14 cellular contexts compared by ENCODE assay signal in the genomic region with DNA sequence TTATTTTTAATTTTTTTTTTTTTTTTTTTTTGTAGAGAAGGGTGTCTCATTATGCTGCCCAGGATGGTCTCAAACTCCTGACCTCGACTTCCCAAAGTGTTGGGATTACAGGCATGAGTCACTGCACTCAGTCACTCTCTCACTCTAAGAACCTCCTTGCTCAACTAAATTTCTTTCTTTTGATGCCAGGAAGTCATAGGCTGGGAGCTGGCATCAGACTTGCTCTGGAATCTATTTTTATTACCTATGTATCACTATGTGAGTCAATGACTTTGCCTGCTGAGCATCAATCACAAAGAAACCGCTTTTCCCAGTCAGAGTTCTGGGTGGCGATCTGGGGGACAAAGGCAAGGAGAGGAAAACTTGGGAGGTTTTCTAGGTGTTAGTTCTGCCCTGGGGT. TPM values are rescaled to one million over a fixed set of nuclear protein-coding genes. Genes with fewer than 3 reads are reported as not detected.
DNase-seq lines count a peak whose midpoint lies in the region; ATAC-seq and TF ChIP-seq lines count a peak whose summit lies in the region.
"Had no signal": no experiment of that assay in that cellular context is flagged by ENCODE, and none has a peak within 500 bp of the region (broad histone marks: within the 10 kb centered on the region; RNA-seq: fewer than 3 reads in every experiment).

No MANE protein-coding gene starts in this region.

- H3K9me1 ChIP-seq in IMR-90 (ENCODE audit: insufficient read depth, low read length): no peaks in the 10 kb centered on the region

- POLR2A ChIA-PET in IMR-90 (lab: Charles Lee; ENCODE audit: unreplicated experiment): no interaction called here

- TF ChIP-seq POLR2A in IMR-90 (IDR thresholded peaks at IDR 0.05; ENCODE audit: low read depth, low read length) (no peak), body of pancreas (IDR thresholded peaks at IDR 0.05) (no peak)

- H3K56ac ChIP-seq in IMR-90 (ENCODE audit: extremely low read depth, insufficient read depth, low read length): no peak overlapping the region

- ATAC-seq in IMR-90 (ENCODE audit: low read depth): no peak; the same call in none of the 2 replicates
- ATAC-seq in body of pancreas: no peak
- ATAC-seq in natural killer cell: no peak
- ATAC-seq in GM21723 (IDR thresholded peaks at IDR 0.05; ENCODE audit: unreplicated experiment): no peak
- ATAC-seq: activated T-helper 17 cell treated with anti-CD3 and anti-CD28 coated beads, Interleukin-2, amount 50 U/mL, for 72 hours had no signal

- no peaks in the 10 kb centered on the region for H3K9me3 Mint-ChIP-seq in natural killer cell
- H3K9me3 Mint-ChIP-seq: activated T-helper 17 cell treated with anti-CD3 and anti-CD28 coated beads, Interleukin-2, amount 50 U/mL, for 72 hours had no signal

- no peak overlapping the region for H4K8ac ChIP-seq in IMR-90 (ENCODE audit: low read depth in 2 of 2, low read length in 2 of 2)

- no peaks in the 10 kb centered on the region for H3K9me3 ChIP-seq in IMR-90 (ENCODE audit: control insufficient read depth, insufficient read depth, low read length)
- no peaks in the 10 kb centered on the region for H3K9me3 ChIP-seq in body of pancreas
- H3K9me3 ChIP-seq: BLaER1, uterus had no signal

- no peak overlapping the region for H3K9ac ChIP-seq in IMR-90 (ENCODE audit: low read depth, low read length)
- H3K9ac ChIP-seq: BLaER1 had no signal

- no peak overlapping the region for H3K4me3 Mint-ChIP-seq in natural killer cell
- H3K4me3 Mint-ChIP-seq: activated T-helper 17 cell treated with anti-CD3 and anti-CD28 coated beads, Interleukin-2, amount 50 U/mL, for 72 hours had no signal

- H3K27me3 ChIP-seq in IMR-90 (ENCODE audit: control insufficient read depth, insufficient read depth, low read length) (peaks cover 11% of the 10 kb centered on the region), kidney epithelial cell (ENCODE audit: control insufficient read depth, insufficient read depth, low read length) (no peaks in the 10 kb centered on the region), body of pancreas (no peaks in the 10 kb centered on the region)
- H3K27me3 ChIP-seq: BLaER1 had no signal

- H3K4me2 ChIP-seq in IMR-90 (ENCODE audit: low read depth, low read length): no peak overlapping the region
- H3K4me2 ChIP-seq: BLaER1, PC-9 had no signal

- no peak overlapping the region for H3K27ac Mint-ChIP-seq in natural killer cell
- H3K27ac Mint-ChIP-seq: activated T-helper 17 cell treated with anti-CD3 and anti-CD28 coated beads, Interleukin-2, amount 50 U/mL, for 72 hours had no signal

- H2BK5ac ChIP-seq in IMR-90 (ENCODE audit: low read depth, low read length, poor library complexity, severe bottlenecking): no peak overlapping the region

- peaks cover 16 to 23% of the 10 kb centered on the region in 2 donors for H3K4me1 Mint-ChIP-seq in natural killer cell

- H4K20me1 ChIP-seq in IMR-90 (ENCODE audit: insufficient read depth, low read length): no peaks in the 10 kb centered on the region
- H4K20me1 ChIP-seq: BLaER1 had no signal

- H3K4me3 ChIP-seq in AG09309 (ENCODE audit: control insufficient read depth, low read depth, low read length) (no peak overlapping the region), IMR-90 (ENCODE audit: insufficient read depth, low read depth, low read length) (no peak overlapping the region), astrocyte of the cerebellum (ENCODE audit: low read depth, low read length) (no peak overlapping the region), kidney epithelial cell (ENCODE audit: low read depth, low read length) (no peak overlapping the region), body of pancreas (no peak overlapping the region)
- H3K4me3 ChIP-seq: BLaER1, PC-9, uterus had no signal

- no peaks in the 10 kb centered on the region for H3K36me3 ChIP-seq in IMR-90 (ENCODE audit: control insufficient read depth, insufficient read depth, low read length)
- H3K36me3 ChIP-seq in kidney epithelial cell (ENCODE audit: control insufficient read depth, insufficient read depth, low read length): no peaks in the 10 kb centered on the region
- H3K36me3 ChIP-seq in body of pancreas (replicated peaks in 1 of 2; ENCODE audit: insufficient read depth in 1 of 2, low read depth in 2 of 2): no peaks in the 10 kb centered on the region
- H3K36me3 ChIP-seq: BLaER1, uterus had no signal

- no peak overlapping the region for H2AFZ ChIP-seq in IMR-90 (replicated peaks; ENCODE audit: low read length, poor library complexity)
- H2AFZ ChIP-seq: PC-9 had no signal

- no peak overlapping the region for H3K14ac ChIP-seq in IMR-90 (replicated peaks; ENCODE audit: low read depth, low read length)

- H3K36me3 Mint-ChIP-seq in natural killer cell: no peaks in the 10 kb centered on the region

- no peak overlapping the region for H2AK5ac ChIP-seq in IMR-90 (ENCODE audit: low read depth, low read length)

- no peak overlapping the region for H2BK15ac ChIP-seq in IMR-90 (ENCODE audit: low read depth, low read length)

- CTCF ChIA-PET in IMR-90 (lab: Yijun Ruan, JAX): no interaction called here

- peaks cover 3 to 14% of the 10 kb centered on the region in 2 donors for H3K27me3 Mint-ChIP-seq in natural killer cell (ENCODE audit: low read depth in 2 of 2)
- H3K27me3 Mint-ChIP-seq: activated T-helper 17 cell treated with anti-CD3 and anti-CD28 coated beads, Interleukin-2, amount 50 U/mL, for 72 hours had no signal

- no peak overlapping the region for H2BK120ac ChIP-seq in IMR-90 (ENCODE audit: low read depth, low read length)

- H3K23ac ChIP-seq in IMR-90 (ENCODE audit: low read depth, low read length): no peak overlapping the region

- TF ChIP-seq CTCF in AG09309 (IDR thresholded peaks at IDR 0.05; ENCODE audit: control insufficient read depth, insufficient read depth, low read depth, low read length, missing control alignments) (no peak), IMR-90 (conservative IDR thresholded peaks at IDR 0.05; ENCODE audit: low read depth, low read length) (no peak), astrocyte of the cerebellum (IDR thresholded peaks at IDR 0.05; ENCODE audit: low read depth, low read length, missing control alignments) (no peak), kidney epithelial cell (IDR thresholded peaks at IDR 0.05; ENCODE audit: insufficient read depth, low read length, poor library complexity, severe bottlenecking) (no peak), body of pancreas (IDR thresholded peaks at IDR 0.05) (no peak), natural killer cell (IDR thresholded peaks at IDR 0.05) (no peak)

- H2BK20ac ChIP-seq in IMR-90 (ENCODE audit: low read depth, low read length): no peak overlapping the region

- intact Hi-C loops in IMR-90 (cut with micrococcal nuclease): no loop called here
- intact Hi-C loops in body of pancreas (cut with DNase I): no loop called here
- intact Hi-C loops in natural killer cell (cut with micrococcal nuclease): no loop called here

- no TSS peak for BruUV-seq in IMR-90 (replicated peaks; lab: Mats Ljungman, UMichigan)

- no peaks in the 10 kb centered on the region for H3K79me1 ChIP-seq in IMR-90 (ENCODE audit: low read depth in 1 of 2, low read length in 2 of 2)

- WGBS in IMR-90 (ENCODE audit: extremely low coverage in 2 of 2, insufficient read length in 1 of 2), 2 experiments: no CpG with 5 or more reads among the region's 3 CpGs
- WGBS in body of pancreas, 2 donors: 71 to 89% methylated on average over 3 of the region's 3 CpGs

- H3K18ac ChIP-seq in IMR-90 (ENCODE audit: low read depth, low read length): no peak overlapping the region

- no peak overlapping the region for H2AK9ac ChIP-seq in IMR-90 (replicated peaks; ENCODE audit: low read depth, low read length, poor library complexity)

- TF ChIP-seq RAD21 in IMR-90 (IDR thresholded peaks at IDR 0.05; ENCODE audit: low read length): no peak

- no peak overlapping the region for H3K4ac ChIP-seq in IMR-90 (ENCODE audit: low read depth, low read length)

- no peak overlapping the region for H4K91ac ChIP-seq in IMR-90 (ENCODE audit: insufficient read depth, low read depth, low read length)

- in situ Hi-C loops in IMR-90 (cut with MboI; ENCODE audit: low sequenced_read_pairs) (no loop called here), astrocyte of the cerebellum (cut with HindIII; ENCODE audit: low sequenced_read_pairs) (no loop called here)

- no peak overlapping the region for H4K5ac ChIP-seq in IMR-90 (ENCODE audit: low read depth, low read length)

- dilution Hi-C loops in IMR-90 (cut with HindIII; ENCODE audit: low sequenced_read_pairs, unreplicated experiment): no loop called here

- H3K4me1 ChIP-seq in IMR-90 (ENCODE audit: control insufficient read depth, insufficient read depth, low read length) (no peaks in the 10 kb centered on the region), body of pancreas (no peaks in the 10 kb centered on the region)
- H3K4me1 ChIP-seq: uterus had no signal

- H3K27ac ChIP-seq in IMR-90 (ENCODE audit: insufficient read depth, low read length) (no peak overlapping the region), body of pancreas (no peak overlapping the region)
- H3K27ac ChIP-seq: BLaER1, PC-9, uterus had no signal

- DNase-seq in AG09309 (ENCODE audit: low read depth) (peak; percentile 84), IMR-90 (peak; percentile 52), astrocyte of the cerebellum (ENCODE audit: low read depth) (peak; percentile 63), kidney epithelial cell (ENCODE audit: low read depth) (peak; percentile 21), body of pancreas (no peak), natural killer cell (no peak), NCI-H345 (lab: John Stamatoyannopoulos, UW) (no peak)
- DNase-seq: activated CD4-positive, alpha-beta T cell treated with anti-CD3 and anti-CD28 coated beads, Interleukin-2, amount 50 U/mL, for 48 hours; T-helper 9 cell; uterus had no signal

TF ChIP-seq in IMR-90, 13 proteins besides CTCF, POLR2A, EP300 and RAD21:
- TF ChIP-seq BHLHE40 (IDR thresholded peaks at IDR 0.05; ENCODE audit: low read depth, low read length) (no peak), CEBPB (IDR thresholded peaks at IDR 0.05; ENCODE audit: low read depth, low read length) (peak; percentile 22; the same call in 1 of the 2 replicates)
TF ChIP-seq in IMR-90: peak in this region for 1.

RNA-seq across cellular contexts. Expression of gene PARP1, which starts 35.5 kb away (rescaled TPM):
- total RNA-seq in IMR-90 (2012; rRNA removed): 96.7 and 105 TPM in 2 replicates
- polyA plus RNA-seq in IMR-90 (2012; rRNA removed): 83.8 and 86.5 TPM in 2 replicates
- polyA plus RNA-seq in IMR-90 (2012; cell fraction: cytosol; rRNA removed): 213 and 231 TPM in 2 replicates
- polyA plus RNA-seq in IMR-90 (2012; cell fraction: nucleus; rRNA removed; ENCODE audit: low replicate concordance): 68.6 and 114 TPM in 2 replicates
- total RNA-seq in kidney epithelial cell: 91.1 and 117 TPM in 2 replicates
- total RNA-seq in body of pancreas: 10 to 100 TPM; 56.3 to 72.8 TPM
- total RNA-seq in natural killer cell: 10 to 100 TPM; 62.0 to 81.5 (median 77.0) TPM

Comparison
In these comparisons a context has a peak if more than half of its experiments do, and no peak if none do; other contexts are left out.
1. DNase-seq: peak in AG09309 (single experiment), IMR-90 (single experiment), astrocyte of the cerebellum (single experiment) and kidney epithelial cell (single experiment); none in body of pancreas (0 of 4), natural killer cell (single experiment) and NCI-H345 (single experiment).